In the genomic region with DNA sequence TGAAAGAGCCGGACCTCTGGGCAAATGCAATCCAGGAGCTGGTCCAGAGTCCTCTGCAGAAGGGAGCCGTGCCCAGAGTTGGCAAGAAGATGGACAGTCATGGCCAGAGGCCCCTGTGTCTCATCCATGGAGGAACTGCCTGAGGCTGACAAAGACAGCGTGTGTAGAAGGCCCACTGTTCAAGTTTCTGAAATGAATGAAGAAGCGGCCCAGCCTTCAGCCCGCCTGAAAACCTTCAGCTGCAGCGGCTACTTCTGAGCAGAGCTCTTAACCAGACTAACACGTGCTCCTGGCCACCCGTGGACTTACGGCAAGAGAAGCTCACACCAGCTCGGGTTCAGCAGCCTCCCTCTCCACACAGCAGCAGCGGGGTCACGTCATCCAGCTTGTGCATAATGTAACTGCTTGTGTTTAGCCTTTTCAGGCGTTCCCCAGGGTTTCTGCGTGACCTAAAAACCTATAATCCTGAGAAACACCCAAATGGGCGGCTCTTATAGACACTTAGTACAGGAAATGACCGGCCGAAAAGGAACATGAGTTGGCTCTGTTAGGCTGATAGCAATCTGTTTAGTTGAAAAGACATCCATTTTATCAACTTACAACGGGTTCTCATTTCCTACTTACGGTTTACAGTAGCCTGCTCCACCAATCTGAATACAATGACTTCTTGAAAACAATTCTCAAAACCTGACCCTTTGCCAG, we compare ENCODE assay signal across 1 cellular context.
TF ChIP-seq lines count a peak whose summit lies in the region.

FAM124B (minus strand) TSS at position 467 of the 702 bp plus-strand sequence; CDS start at position 128, 339 bp downstream.

TF ChIP-seq in K562, 482 proteins besides CTCF, POLR2A, EP300 and RAD21 (continued from another document and continues in another):
- TF ChIP-seq, protein P1, sequence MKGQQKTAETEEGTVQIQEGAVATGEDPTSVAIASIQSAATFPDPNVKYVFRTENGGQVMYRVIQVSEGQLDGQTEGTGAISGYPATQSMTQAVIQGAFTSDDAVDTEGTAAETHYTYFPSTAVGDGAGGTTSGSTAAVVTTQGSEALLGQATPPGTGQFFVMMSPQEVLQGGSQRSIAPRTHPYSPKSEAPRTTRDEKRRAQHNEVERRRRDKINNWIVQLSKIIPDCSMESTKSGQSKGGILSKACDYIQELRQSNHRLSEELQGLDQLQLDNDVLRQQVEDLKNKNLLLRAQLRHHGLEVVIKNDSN (CRISPR knock-in tag; IDR thresholded peaks at IDR 0.05) = peak; percentile 45; the same call in 1 of the 2 replicates
- TF ChIP-seq POLR3G (IDR thresholded peaks at IDR 0.05; ENCODE audit: extremely low read depth, insufficient read length, insufficient replicate concordance) = no peak
- TF ChIP-seq DDX20 (tag; IDR thresholded peaks at IDR 0.05; ENCODE audit: low read depth) = no peak
- no peak for TF ChIP-seq ZNF121 (CRISPR knock-in tag; conservative IDR thresholded peaks at IDR 0.05)
- 0 out of 2 replicates have a peak, but pooled peaks have one; percentile 50 for TF ChIP-seq E2F1 (CRISPR knock-in tag; IDR thresholded peaks at IDR 0.05)
- TF ChIP-seq CHD4 (IDR thresholded peaks at IDR 0.05; ENCODE audit: insufficient read depth, insufficient replicate concordance, low read depth, low read length, poor library complexity, severe bottlenecking) = no peak
- TF ChIP-seq ZNF316 (IDR thresholded peaks at IDR 0.05) = peak; percentile 26
- TF ChIP-seq BHLHE40 (IDR thresholded peaks at IDR 0.05; ENCODE audit: low read length) = peak; percentile 68
- TF ChIP-seq NFRKB (IDR thresholded peaks at IDR 0.05; ENCODE audit: low read depth) = peak; percentile 83; the same call in 1 of the 2 replicates
- TF ChIP-seq RBFOX2 (IDR thresholded peaks at IDR 0.05; ENCODE audit: low read depth, low read length) = peak; percentile 81
- no peak for TF ChIP-seq SNIP1 (IDR thresholded peaks at IDR 0.05; ENCODE audit: low read depth)
- no peak for TF ChIP-seq E4F1 (CRISPR knock-in tag; IDR thresholded peaks at IDR 0.05; ENCODE audit: borderline replicate concordance)
- no peak for TF ChIP-seq THAP12 (CRISPR knock-in tag; IDR thresholded peaks at IDR 0.05)
- no peak for TF ChIP-seq SPI1 (IDR thresholded peaks at IDR 0.05; ENCODE audit: borderline replicate concordance, low read depth, low read length)
- peak; percentile 55 for TF ChIP-seq BRD9 (IDR thresholded peaks at IDR 0.05; ENCODE audit: low read depth, partially characterized antibody)
- TF ChIP-seq, protein P2, sequence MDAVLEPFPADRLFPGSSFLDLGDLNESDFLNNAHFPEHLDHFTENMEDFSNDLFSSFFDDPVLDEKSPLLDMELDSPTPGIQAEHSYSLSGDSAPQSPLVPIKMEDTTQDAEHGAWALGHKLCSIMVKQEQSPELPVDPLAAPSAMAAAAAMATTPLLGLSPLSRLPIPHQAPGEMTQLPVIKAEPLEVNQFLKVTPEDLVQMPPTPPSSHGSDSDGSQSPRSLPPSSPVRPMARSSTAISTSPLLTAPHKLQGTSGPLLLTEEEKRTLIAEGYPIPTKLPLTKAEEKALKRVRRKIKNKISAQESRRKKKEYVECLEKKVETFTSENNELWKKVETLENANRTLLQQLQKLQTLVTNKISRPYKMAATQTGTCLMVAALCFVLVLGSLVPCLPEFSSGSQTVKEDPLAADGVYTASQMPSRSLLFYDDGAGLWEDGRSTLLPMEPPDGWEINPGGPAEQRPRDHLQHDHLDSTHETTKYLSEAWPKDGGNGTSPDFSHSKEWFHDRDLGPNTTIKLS (IDR thresholded peaks at IDR 0.05; ENCODE audit: borderline replicate concordance, low read depth) = peak; percentile 68; the same call in 1 of the 2 replicates
- TF ChIP-seq ZNF699 (CRISPR knock-in tag; IDR thresholded peaks at IDR 0.05; ENCODE audit: insufficient replicate concordance) = no peak
- no peak for TF ChIP-seq ZBTB2 (IDR thresholded peaks at IDR 0.05)
- no peak for TF ChIP-seq FOXJ3 (CRISPR knock-in tag; IDR thresholded peaks at IDR 0.05)
- no peak for TF ChIP-seq ZNF197 (CRISPR knock-in tag; IDR thresholded peaks at IDR 0.05; ENCODE audit: low read depth)
- no peak for TF ChIP-seq HDAC6 (IDR thresholded peaks at IDR 0.05; ENCODE audit: low read depth, low read length)
- TF ChIP-seq, protein P3, sequence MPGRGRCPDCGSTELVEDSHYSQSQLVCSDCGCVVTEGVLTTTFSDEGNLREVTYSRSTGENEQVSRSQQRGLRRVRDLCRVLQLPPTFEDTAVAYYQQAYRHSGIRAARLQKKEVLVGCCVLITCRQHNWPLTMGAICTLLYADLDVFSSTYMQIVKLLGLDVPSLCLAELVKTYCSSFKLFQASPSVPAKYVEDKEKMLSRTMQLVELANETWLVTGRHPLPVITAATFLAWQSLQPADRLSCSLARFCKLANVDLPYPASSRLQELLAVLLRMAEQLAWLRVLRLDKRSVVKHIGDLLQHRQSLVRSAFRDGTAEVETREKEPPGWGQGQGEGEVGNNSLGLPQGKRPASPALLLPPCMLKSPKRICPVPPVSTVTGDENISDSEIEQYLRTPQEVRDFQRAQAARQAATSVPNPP (IDR thresholded peaks at IDR 0.05; ENCODE audit: borderline replicate concordance, insufficient read depth, insufficient read length) = no peak
- no peak for TF ChIP-seq ATF6 (CRISPR knock-in tag; IDR thresholded peaks at IDR 0.05)
- TF ChIP-seq MCM3 (IDR thresholded peaks at IDR 0.05) = no peak
- TF ChIP-seq HIVEP1 (CRISPR knock-in tag; IDR thresholded peaks at IDR 0.05) = no peak
- TF ChIP-seq RBM34 (IDR thresholded peaks at IDR 0.05; ENCODE audit: borderline replicate concordance, insufficient read depth, low read length) = no peak
- TF ChIP-seq HMG20A (CRISPR knock-in tag; conservative IDR thresholded peaks at IDR 0.05) = no peak
- TF ChIP-seq SETDB1 (IDR thresholded peaks at IDR 0.05; ENCODE audit: low read length) = no peak
- TF ChIP-seq TCF3 (CRISPR knock-in tag; IDR thresholded peaks at IDR 0.05) = no peak
- no peak for TF ChIP-seq SIX5 (IDR thresholded peaks at IDR 0.05; ENCODE audit: borderline replicate concordance in 1 of 2, insufficient read depth in 1 of 2, low read depth in 1 of 2, low read length in 2 of 2)
- no peak for TF ChIP-seq ZBTB7A (IDR thresholded peaks at IDR 0.05; ENCODE audit: borderline replicate concordance, control insufficient read depth, low read depth, low read length)
- peak in 1 of 2 experiments; percentile 46; a peak in 1 of 4 replicates for TF ChIP-seq TRIM24 (IDR thresholded peaks at IDR 0.05)
- TF ChIP-seq EZH2 (IDR thresholded peaks at IDR 0.05; ENCODE audit: borderline replicate concordance, low read depth, low read length) = no peak
- TF ChIP-seq MCM7 (IDR thresholded peaks at IDR 0.05) = no peak
- no peak for TF ChIP-seq KDM2B (CRISPR knock-in tag; IDR thresholded peaks at IDR 0.05)
- 0 out of 2 replicates have a peak, but pooled peaks have one; percentile 55 for TF ChIP-seq MTA3 (IDR thresholded peaks at IDR 0.05; ENCODE audit: borderline replicate concordance)
- no peak for TF ChIP-seq TCF7 (IDR thresholded peaks at IDR 0.05; ENCODE audit: borderline replicate concordance)
- no peak for TF ChIP-seq MCM5 (IDR thresholded peaks at IDR 0.05; ENCODE audit: low read depth)
- no peak for TF ChIP-seq TOE1 (IDR thresholded peaks at IDR 0.05; ENCODE audit: borderline replicate concordance)
- no peak for TF ChIP-seq TOE1 (CRISPR knock-in tag; IDR thresholded peaks at IDR 0.05; ENCODE audit: borderline replicate concordance, low read depth)
- TF ChIP-seq, protein P4, sequence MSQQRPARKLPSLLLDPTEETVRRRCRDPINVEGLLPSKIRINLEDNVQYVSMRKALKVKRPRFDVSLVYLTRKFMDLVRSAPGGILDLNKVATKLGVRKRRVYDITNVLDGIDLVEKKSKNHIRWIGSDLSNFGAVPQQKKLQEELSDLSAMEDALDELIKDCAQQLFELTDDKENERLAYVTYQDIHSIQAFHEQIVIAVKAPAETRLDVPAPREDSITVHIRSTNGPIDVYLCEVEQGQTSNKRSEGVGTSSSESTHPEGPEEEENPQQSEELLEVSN (IDR thresholded peaks at IDR 0.05; ENCODE audit: borderline replicate concordance in 1 of 2, extremely low read depth in 1 of 2, insufficient read depth in 1 of 2, insufficient read length in 1 of 2, low read depth in 1 of 2, low read length in 1 of 2, poor library complexity in 1 of 2, severe bottlenecking in 1 of 2) = peak; percentile 37 to 72
- TF ChIP-seq ZNF354B (CRISPR knock-in tag; IDR thresholded peaks at IDR 0.05) = no peak
- TF ChIP-seq GTF2E2 (tag; IDR thresholded peaks at IDR 0.05) = peak; percentile 33; the same call in 1 of the 2 replicates
- TF ChIP-seq CXXC5 (CRISPR knock-in tag; IDR thresholded peaks at IDR 0.05) = 0 out of 2 replicates have a peak, but pooled peaks have one; percentile 13
- TF ChIP-seq HDAC2 (IDR thresholded peaks at IDR 0.05) = no peak
- TF ChIP-seq TFAM (CRISPR knock-in tag; conservative IDR thresholded peaks at IDR 0.05) = no peak
- TF ChIP-seq FOXJ2 (tag; IDR thresholded peaks at IDR 0.05) = no peak
- TF ChIP-seq PTBP1 (IDR thresholded peaks at IDR 0.05; ENCODE audit: low read depth, low read length) = no peak
- no peak for TF ChIP-seq ILF3 (IDR thresholded peaks at IDR 0.05; ENCODE audit: borderline replicate concordance)
- 0 out of 2 replicates have a peak, but pooled peaks have one; percentile 26 for TF ChIP-seq CTBP1 (IDR thresholded peaks at IDR 0.05; ENCODE audit: borderline replicate concordance)
- TF ChIP-seq TEAD2 (tag; IDR thresholded peaks at IDR 0.05) = no peak
- peak; percentile 83 for TF ChIP-seq GATA2 (CRISPR knock-in tag; IDR thresholded peaks at IDR 0.05)
